ENCODE assay signal across 13 cellular contexts in genomic region chr5:124678478-124678877, GRCh38.
A peak's percentile ranks its signal among the peaks of the same experiment; 100 is the strongest.
DNase-seq lines count a peak whose midpoint lies in the region; ATAC-seq and TF ChIP-seq lines count a peak whose summit lies in the region.
"Had no signal": no experiment of that assay in that cellular context is flagged by ENCODE, and none has a peak within 500 bp of the region (broad histone marks: within the 10 kb centered on the region; RNA-seq: fewer than 3 reads in every experiment).

No MANE protein-coding gene starts in this region.

- TF ChIP-seq CTCF in ascending aorta (IDR thresholded peaks at IDR 0.05) = no peak
- no peak for TF ChIP-seq CTCF in progenitor cell of endocrine pancreas (IDR thresholded peaks at IDR 0.05; ENCODE audit: unreplicated experiment)

- H3K36me3 Mint-ChIP-seq in progenitor cell of endocrine pancreas (ENCODE audit: insufficient read depth) = peaks cover 15% of the 10 kb centered on the region
- H3K36me3 Mint-ChIP-seq: activated naive CD8-positive, alpha-beta T cell treated with anti-CD3 and anti-CD28 coated beads for 36 hours had no signal

- H3K4me3 ChIP-seq in ascending aorta = no peak overlapping the region

- peaks cover 71% of the 10 kb centered on the region for H3K4me1 Mint-ChIP-seq in progenitor cell of endocrine pancreas (ENCODE audit: low read depth)
- H3K4me1 Mint-ChIP-seq: activated naive CD8-positive, alpha-beta T cell treated with anti-CD3 and anti-CD28 coated beads for 36 hours had no signal

- no peaks in the 10 kb centered on the region for H3K36me3 ChIP-seq in ascending aorta

- peaks cover 12 to 13% of the 10 kb centered on the region in 2 donors for H3K4me1 ChIP-seq in ascending aorta

- H3K9me3 ChIP-seq in ascending aorta = no peaks in the 10 kb centered on the region

- H3K9me3 Mint-ChIP-seq in progenitor cell of endocrine pancreas (ENCODE audit: low read depth) = no peaks in the 10 kb centered on the region

- peak; percentile 58 to 69 for ATAC-seq in left cardiac atrium
- ATAC-seq in GM21737 (IDR thresholded peaks at IDR 0.05; ENCODE audit: unreplicated experiment) = no peak
- no peak for ATAC-seq in HG03097 (IDR thresholded peaks at IDR 0.05; ENCODE audit: low FRiP score, unreplicated experiment)
- ATAC-seq: left lobe of liver had no signal

- no peaks in the 10 kb centered on the region for H3K27me3 Mint-ChIP-seq in progenitor cell of endocrine pancreas

- intact Hi-C loops in ascending aorta (cut with DNase I) = loop anchor here (10.0 kb wide), 1 partner anchor 736 kb away; no protein-coding TSS in a partner anchor
- intact Hi-C loops in left cardiac atrium (cut with DNase I) = no loop called here

- DNase-seq in Daoy (ENCODE audit: low read depth) (peak; percentile 45), ascending aorta (ENCODE audit: low spot score in 2 of 2) (no peak), left cardiac atrium (no peak), progenitor cell of endocrine pancreas (ENCODE audit: low spot score, unreplicated experiment) (no peak), KG1 (lab: John Stamatoyannopoulos, UW) (no peak), NCI-H510A (lab: John Stamatoyannopoulos, UW) (no peak)
- DNase-seq: activated naive CD8-positive, alpha-beta T cell treated with anti-CD3 and anti-CD28 coated beads for 36 hours; KBM-7; NCI-H1694 treated with DMSO at 0.1 percent for 48 hours; WERI-Rb-1 had no signal

- H3K27ac ChIP-seq in ascending aorta = peak overlapping the region; percentile 66 to 78
- H3K27ac ChIP-seq: WERI-Rb-1 had no signal

- no peaks in the 10 kb centered on the region for H3K27me3 ChIP-seq in ascending aorta

- H3K27ac Mint-ChIP-seq in progenitor cell of endocrine pancreas = peak overlapping the region; percentile 57
- H3K27ac Mint-ChIP-seq: activated naive CD8-positive, alpha-beta T cell treated with anti-CD3 and anti-CD28 coated beads for 36 hours had no signal

- no peak overlapping the region for H3K4me3 Mint-ChIP-seq in progenitor cell of endocrine pancreas (ENCODE audit: low read depth)
- H3K4me3 Mint-ChIP-seq: activated naive CD8-positive, alpha-beta T cell treated with anti-CD3 and anti-CD28 coated beads for 36 hours had no signal

Comparison
In these comparisons a context has a peak if more than half of its experiments do, and no peak if none do; other contexts are left out.
1. ATAC-seq: peak in left cardiac atrium (2 of 2); none in GM21737 (single experiment) and HG03097 (single experiment).